10 cellular contexts compared by ENCODE assay signal in genomic region chr15:45642203-45642932, GRCh38. TPM values are rescaled to one million over a fixed set of nuclear protein-coding genes. Genes with fewer than 3 reads are reported as not detected.
DNase-seq lines count a peak whose midpoint lies in the region; ATAC-seq, FAIRE-seq and TF ChIP-seq lines count a peak whose summit lies in the region.
"Had no signal": no experiment of that assay in that cellular context is flagged by ENCODE, and none has a peak within 500 bp of the region (broad histone marks: within the 10 kb centered on the region; RNA-seq: fewer than 3 reads in every experiment).

No MANE protein-coding gene starts in this region.

- TF ChIP-seq CTCF in D721Med (IDR thresholded peaks at IDR 0.05; ENCODE audit: insufficient read depth, missing control alignments) = no peak

- no peak for FAIRE-seq in D721Med (lab: Jason Lieb, UNC)

- intact Hi-C loops in right cardiac atrium (cut with DNase I) = no loop called here

- H3K27me3 ChIP-seq in right cardiac atrium (ENCODE audit: control insufficient read depth, insufficient read depth) = no peaks in the 10 kb centered on the region
- H3K27me3 ChIP-seq in subcutaneous abdominal adipose tissue (ENCODE audit: control insufficient read depth in 5 of 5, insufficient read depth in 4 of 5, low read length in 5 of 5) = no peaks in the 10 kb centered on the region

- H3K36me3 ChIP-seq in subcutaneous abdominal adipose tissue (ENCODE audit: control insufficient read depth in 5 of 5, insufficient read depth in 5 of 5, low read length in 5 of 5) = no peaks in the 10 kb centered on the region
- H3K36me3 ChIP-seq: WERI-Rb-1 had no signal

- peak overlapping the region in 2 of 5 donors; percentile 39 to 78 for H3K9ac ChIP-seq in subcutaneous abdominal adipose tissue (ENCODE audit: low read length in 5 of 5)

- peak; percentile 51 to 62 for ATAC-seq in right cardiac atrium
- no peak for ATAC-seq in HG03045 (IDR thresholded peaks at IDR 0.05; ENCODE audit: unreplicated experiment)

- H3K4me3 ChIP-seq in right cardiac atrium (ENCODE audit: low read length) (no peak overlapping the region), subcutaneous abdominal adipose tissue (ENCODE audit: low read depth in 1 of 5, low read length in 5 of 5) (peak overlapping the region in 1 of 5 donors; percentile 30)

- H3K27ac ChIP-seq in adipose tissue (ENCODE audit: low read depth, low read length) = peak overlapping the region; percentile 34
- peak overlapping the region; percentile 54 for H3K27ac ChIP-seq in right cardiac atrium (ENCODE audit: low read length)
- H3K27ac ChIP-seq in subcutaneous abdominal adipose tissue (ENCODE audit: low read depth, low read length) = peak overlapping the region; percentile 78
- H3K27ac ChIP-seq: WERI-Rb-1 had no signal

- no peaks in the 10 kb centered on the region for H3K9me3 ChIP-seq in right cardiac atrium (ENCODE audit: control insufficient read depth, low read length)
- no peaks in the 10 kb centered on the region for H3K9me3 ChIP-seq in subcutaneous abdominal adipose tissue (ENCODE audit: control insufficient read depth in 5 of 5, low read length in 5 of 5)

- 44 to 48% (median 48%) methylated on average over 7 of the region's 7 CpGs for WGBS in adipose tissue, 3 donors
- 61% methylated on average over 7 of the region's 7 CpGs for WGBS in right cardiac atrium

- H3K4me1 ChIP-seq in right cardiac atrium (ENCODE audit: control insufficient read depth, insufficient read depth, low read length) = peaks cover 11% of the 10 kb centered on the region
- peaks cover 0 to 67% (median 52%) of the 10 kb centered on the region in 5 donors for H3K4me1 ChIP-seq in subcutaneous abdominal adipose tissue (ENCODE audit: control insufficient read depth in 5 of 5, insufficient read depth in 5 of 5, low read length in 5 of 5)

- peak; percentile 30 for DNase-seq in NCI-H187 treated with DMSO at 0.1 percent for 48 hours (lab: John Stamatoyannopoulos, UW)
- DNase-seq in NCI-H187 (lab: John Stamatoyannopoulos, UW) = no peak
- DNase-seq in right cardiac atrium = peak; percentile 43 to 78 (median 68)
- no peak for DNase-seq in D721Med (ENCODE audit: insufficient read length, low spot score)
- DNase-seq in NCI-H2107 (lab: John Stamatoyannopoulos, UW) = no peak
- DNase-seq: stimulated activated CD4-positive, alpha-beta T cell treated with anti-CD3 and anti-CD28 coated beads, Interleukin-1b, Interleukin-23, amount 100 ng/mL, for 48 hours; WERI-Rb-1 had no signal

RNA-seq across cellular contexts. Expression of gene SQOR, which starts 7.5 kb away (rescaled TPM):
- polyA plus RNA-seq in adipose tissue (10 to 100 TPM; 40.9 to 44.8 (median 43.1) TPM), right cardiac atrium (16.0 TPM)
- total RNA-seq in right cardiac atrium = 10 to 100 TPM; 18.2 to 23.6 (median 20.5) TPM

RNA-seq across cellular contexts. Expression of gene BLOC1S6, which starts 55.2 kb away (rescaled TPM):
- polyA plus RNA-seq in adipose tissue = 10 to 100 TPM; 11.9 to 46.8 (median 31.7) TPM
- 10 to 100 TPM; 33.5 to 37.8 (median 35.4) TPM for total RNA-seq in right cardiac atrium
- polyA plus RNA-seq in right cardiac atrium = 18.5 TPM

Comparison
In these comparisons a context has a peak if more than half of its experiments do, and no peak if none do; other contexts are left out.
1. DNase-seq: peak in NCI-H187 treated with DMSO at 0.1 percent for 48 hours (single experiment) and right cardiac atrium (3 of 3); none in NCI-H187 (0 of 2), D721Med (single experiment) and NCI-H2107 (single experiment).
2. Peak in every context shown above with its lines, with median percentiles within 50 percentile points of each other: H3K27ac ChIP-seq.